In genomic region chr11:42524534-42525227, GRCh38 we compare ENCODE assay signal across 8 cellular contexts.
DNase-seq lines count a peak whose midpoint lies in the region; ATAC-seq, FAIRE-seq and TF ChIP-seq lines count a peak whose summit lies in the region.

No MANE protein-coding gene starts in this region.

- DNase-seq in DMS53 (lab: John Stamatoyannopoulos, UW): peak; percentile 77
- DNase-seq in GM19239 (ENCODE audit: insufficient read length, low spot score): peak; percentile 12
- DNase-seq in NCI-H2171 treated with DMSO at 0.1 percent for 48 hours (lab: John Stamatoyannopoulos, UW): peak; percentile 36
- DNase-seq in activated naive CD8-positive, alpha-beta T cell treated with anti-CD3 and anti-CD28 coated beads for 36 hours: peak; percentile 6
- peak; percentile 60 for DNase-seq in right atrium auricular region (ENCODE audit: low spot score)
- peak; percentile 17 for DNase-seq in skeletal muscle cell (ENCODE audit: low read depth)
- no peak for DNase-seq in effector CD8-positive, alpha-beta T cell (lab: John Stamatoyannopoulos, UW)

- no peaks in the 10 kb centered on the region for H3K36me3 ChIP-seq in right atrium auricular region

- H3K9me3 Mint-ChIP-seq in activated naive CD8-positive, alpha-beta T cell treated with anti-CD3 and anti-CD28 coated beads for 36 hours: no peaks in the 10 kb centered on the region

- H3K27ac ChIP-seq in right atrium auricular region: no peak overlapping the region

- ATAC-seq in HG03103 (IDR thresholded peaks at IDR 0.05; ENCODE audit: low read depth, unreplicated experiment): peak; percentile 91

- FAIRE-seq in GM19239 (lab: Jason Lieb, UNC): peak; percentile 84

- no peak overlapping the region for H3K27ac Mint-ChIP-seq in activated naive CD8-positive, alpha-beta T cell treated with anti-CD3 and anti-CD28 coated beads for 36 hours

- no peaks in the 10 kb centered on the region for H3K27me3 Mint-ChIP-seq in activated naive CD8-positive, alpha-beta T cell treated with anti-CD3 and anti-CD28 coated beads for 36 hours

- no peaks in the 10 kb centered on the region for H3K36me3 Mint-ChIP-seq in activated naive CD8-positive, alpha-beta T cell treated with anti-CD3 and anti-CD28 coated beads for 36 hours

- H3K4me3 ChIP-seq in right atrium auricular region (no peak overlapping the region), skeletal muscle cell (ENCODE audit: low read depth, low read length) (no peak overlapping the region)

- no peaks in the 10 kb centered on the region for H3K4me1 ChIP-seq in right atrium auricular region

- H3K27me3 ChIP-seq in right atrium auricular region: no peaks in the 10 kb centered on the region

- H3K9me3 ChIP-seq in right atrium auricular region: no peaks in the 10 kb centered on the region

- peak; percentile 53 to 76 for TF ChIP-seq CTCF in right atrium auricular region (IDR thresholded peaks at IDR 0.05)

- no peak overlapping the region for H3K4me3 Mint-ChIP-seq in activated naive CD8-positive, alpha-beta T cell treated with anti-CD3 and anti-CD28 coated beads for 36 hours

- no peaks in the 10 kb centered on the region for H3K4me1 Mint-ChIP-seq in activated naive CD8-positive, alpha-beta T cell treated with anti-CD3 and anti-CD28 coated beads for 36 hours
